In genomic region chr2:239178484-239178883, GRCh38 we compare ENCODE assay signal across 1 cellular context.
TF ChIP-seq lines count a peak whose summit lies in the region.

No MANE protein-coding gene starts in this region.

TF ChIP-seq in WTC11, 78 proteins besides CTCF, POLR2A, EP300 and RAD21 (continued from another document):
- TF ChIP-seq TCF7 (CRISPR knock-in tag; IDR thresholded peaks at IDR 0.05; ENCODE audit: low read depth), result no peak
- no peak for TF ChIP-seq FOXJ3 (CRISPR knock-in tag; IDR thresholded peaks at IDR 0.05; ENCODE audit: borderline replicate concordance)
- no peak for TF ChIP-seq AFF4 (CRISPR knock-in tag; IDR thresholded peaks at IDR 0.05; ENCODE audit: borderline replicate concordance)
- TF ChIP-seq ZSCAN18 (CRISPR knock-in tag; IDR thresholded peaks at IDR 0.05), result no peak
- no peak for TF ChIP-seq SMAD3 (CRISPR knock-in tag; IDR thresholded peaks at IDR 0.05; ENCODE audit: borderline replicate concordance)
- no peak for TF ChIP-seq IRF2 (CRISPR knock-in tag; IDR thresholded peaks at IDR 0.05; ENCODE audit: borderline replicate concordance, low read depth)
